ENCODE assay signal across 1 cellular context in genomic region chr10:104340692-104341091, GRCh38.
TF ChIP-seq lines count a peak whose summit lies in the region.

No MANE protein-coding gene starts in this region.

TF ChIP-seq in liver, 16 proteins besides CTCF, POLR2A, EP300 and RAD21 (continued from another document):
- TF ChIP-seq ZBTB33 (IDR thresholded peaks at IDR 0.05) (no peak), SP1 (IDR thresholded peaks at IDR 0.05) (no peak), EGR1 (IDR thresholded peaks at IDR 0.05; ENCODE audit: low read depth in 2 of 2) (no peak), TAF1 (conservative IDR thresholded peaks at IDR 0.05) (no peak), JUND (IDR thresholded peaks at IDR 0.05) (no peak), RXRA (IDR thresholded peaks at IDR 0.05) (no peak), HNF4G (IDR thresholded peaks at IDR 0.05) (no peak), HNF4A (conservative IDR thresholded peaks at IDR 0.05) (no peak), FOXA2 (IDR thresholded peaks at IDR 0.05) (no peak), GABPA (IDR thresholded peaks at IDR 0.05 in 1 of 2, conservative IDR thresholded peaks at IDR 0.05 in 1 of 2) (no peak), MAX (IDR thresholded peaks at IDR 0.05) (no peak)
TF ChIP-seq in liver: peak in this region for 0.
